ENCODE assay signal across 8 cellular contexts in the genomic region with DNA sequence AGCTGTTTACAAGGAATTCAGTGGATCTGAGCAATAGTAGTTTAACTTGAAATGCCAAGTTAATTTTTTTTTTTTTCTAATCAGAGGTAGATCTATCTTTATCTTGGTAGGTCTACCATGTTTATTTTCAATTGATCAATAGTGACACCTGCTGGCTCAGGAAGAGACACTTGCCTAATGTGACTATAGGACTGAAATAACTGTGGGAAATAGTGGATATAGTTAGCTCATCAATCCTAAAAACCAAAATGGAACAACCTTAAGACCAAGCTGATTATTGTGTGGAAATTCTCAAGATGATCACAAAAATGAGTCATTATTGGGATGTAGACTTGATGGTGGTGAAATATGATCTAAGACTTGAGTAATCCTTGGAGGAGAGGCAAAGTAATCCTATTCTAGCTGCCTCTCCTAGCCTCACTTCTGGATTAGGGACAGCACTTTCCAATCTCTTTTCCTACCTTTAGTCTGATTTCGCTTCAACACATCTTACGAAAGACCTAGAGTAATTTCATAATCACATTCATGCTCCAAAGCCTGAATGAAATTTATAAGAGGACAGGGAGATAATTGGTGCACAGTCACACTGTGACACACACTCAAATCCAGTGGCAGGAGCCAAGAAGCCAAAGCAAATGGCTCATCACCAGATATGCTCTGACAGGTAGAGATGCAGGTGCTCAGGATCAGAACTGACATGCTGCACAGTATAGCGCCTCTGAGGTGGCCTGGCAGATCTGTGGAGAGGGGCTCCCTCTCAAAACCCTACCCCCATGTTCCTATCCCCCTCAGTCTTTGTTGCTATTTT.
DNase-seq lines count a peak whose midpoint lies in the region; ATAC-seq and TF ChIP-seq lines count a peak whose summit lies in the region.

No MANE protein-coding gene starts in this region.

- no peaks in the 10 kb centered on the region for H3K4me1 ChIP-seq in parathyroid adenoma

- H3K27me3 ChIP-seq in parathyroid adenoma (ENCODE audit: control insufficient read depth, insufficient read depth, low read length) = no peaks in the 10 kb centered on the region

- no peak overlapping the region for H3K9ac ChIP-seq in parathyroid adenoma

- peak; percentile 56 for TF ChIP-seq CTCF in parathyroid adenoma (IDR thresholded peaks at IDR 0.05)

- DNase-seq in stimulated activated CD4-positive, alpha-beta T cell treated with anti-CD3 and anti-CD28 coated beads, Interleukin-4, amount 100 ng/mL, for 24 hours = peak; percentile 4
- DNase-seq in stimulated activated CD4-positive, alpha-beta T cell treated with anti-CD3 and anti-CD28 coated beads, Interleukin-2, amount 100 ng/mL, for 48 hours = no peak
- DNase-seq in NCI-H774 (lab: John Stamatoyannopoulos, UW) (peak; percentile 20), epithelial cell of prostate (ENCODE audit: low read depth, low spot score) (no peak), HuH-7.5 (ENCODE audit: low spot score) (no peak)

- H3K79me2 ChIP-seq in parathyroid adenoma = no peaks in the 10 kb centered on the region

- ATAC-seq in HG02973 (IDR thresholded peaks at IDR 0.05; ENCODE audit: unreplicated experiment) = peak; percentile 65
- no peak for ATAC-seq in HG02970 (IDR thresholded peaks at IDR 0.05; ENCODE audit: low FRiP score, unreplicated experiment)

- H3K27ac ChIP-seq in epithelial cell of prostate = peak overlapping the region; percentile 30
- H3K27ac ChIP-seq in parathyroid adenoma = no peak overlapping the region

- H3K36me3 ChIP-seq in parathyroid adenoma (ENCODE audit: control insufficient read depth, insufficient read depth, low read length) = no peaks in the 10 kb centered on the region

- no peaks in the 10 kb centered on the region for H3K9me3 ChIP-seq in parathyroid adenoma (ENCODE audit: control insufficient read depth, low read length)

- no peak overlapping the region for H3K4me2 ChIP-seq in parathyroid adenoma (ENCODE audit: low read length)

- no peak overlapping the region for H2AFZ ChIP-seq in parathyroid adenoma

- H3K4me3 ChIP-seq in parathyroid adenoma (ENCODE audit: low read depth, low read length) = no peak overlapping the region

Comparison
In these comparisons a context has a peak if more than half of its experiments do, and no peak if none do; other contexts are left out.
1. DNase-seq: peak in stimulated activated CD4-positive, alpha-beta T cell treated with anti-CD3 and anti-CD28 coated beads, Interleukin-4, amount 100 ng/mL, for 24 hours (single experiment) and NCI-H774 (single experiment); none in stimulated activated CD4-positive, alpha-beta T cell treated with anti-CD3 and anti-CD28 coated beads, Interleukin-2, amount 100 ng/mL, for 48 hours (0 of 2), epithelial cell of prostate (single experiment) and HuH-7.5 (single experiment).